ENCODE assay signal across 10 cellular contexts in genomic region chr12:88707800-88708199, GRCh38.
"Had no signal": no experiment of that assay in that cellular context is flagged by ENCODE, and none has a peak within 500 bp of the region (broad histone marks: within the 10 kb centered on the region; RNA-seq: fewer than 3 reads in every experiment).

No MANE protein-coding gene starts in this region.

- H3K4me1 Mint-ChIP-seq: GM23338, H9 had no signal

- H3K36me3 ChIP-seq: HAP-1 had no signal

- H3K27ac Mint-ChIP-seq: GM23338, H9, HFFc6 had no signal

- H3K27ac ChIP-seq: GM23248 had no signal

- H3K9ac ChIP-seq: GM23248 had no signal

- FAIRE-seq: H1, H54 had no signal

- H3K4me3 ChIP-seq: GM23248, GM23338, HAP-1 had no signal

- H3K4me1 ChIP-seq: HAP-1 had no signal

- H3K4me2 ChIP-seq: GM23338 had no signal

- H3K9me3 ChIP-seq: HAP-1 had no signal

- ATAC-seq: GM23338 had no signal

- H2AFZ ChIP-seq: GM23248, GM23338 had no signal

- H3K4me3 Mint-ChIP-seq: GM23338, H9, HFFc6 had no signal

- DNase-seq: GM23248, GOT3, H7, H9, HCEC 1CT, HFFc6 had no signal
